31 cellular contexts compared by ENCODE assay signal in genomic region chr6:134943567-134944111, GRCh38. TPM values are rescaled to one million over a fixed set of nuclear protein-coding genes. Genes with fewer than 3 reads are reported as not detected.
DNase-seq lines count a peak whose midpoint lies in the region; ATAC-seq, FAIRE-seq and TF ChIP-seq lines count a peak whose summit lies in the region.
"Had no signal": no experiment of that assay in that cellular context is flagged by ENCODE, and none has a peak within 500 bp of the region (broad histone marks: within the 10 kb centered on the region; RNA-seq: fewer than 3 reads in every experiment).

No MANE protein-coding gene starts in this region.

- H4K8ac ChIP-seq in IMR-90 (ENCODE audit: low read depth in 2 of 2, low read length in 2 of 2): no peak overlapping the region
- H4K8ac ChIP-seq in trophoblast cell (ENCODE audit: low read depth, low read length): no peak overlapping the region

- H2BK12ac ChIP-seq in trophoblast cell (ENCODE audit: low read length): no peak overlapping the region

- peaks cover 7% of the 10 kb centered on the region for H3K36me3 Mint-ChIP-seq in activated T-helper 1 cell treated with anti-CD3 and anti-CD28 coated beads, Interleukin-12 subunit alpha, Interleukin-12 subunit beta, Interleukin-2, Interleukin-4 antibody, amounts not matched to agents 30 ng/mL and 10 ng/mL and 1 ng/mL, durations not matched to agents 14 hours and 24 hours and 36 hours (ENCODE audit: low read depth)

- no peak for DNase-seq in IMR-90
- no peak for DNase-seq in activated T-helper 1 cell treated with anti-CD3 and anti-CD28 coated beads, Interleukin-12 subunit alpha, Interleukin-12 subunit beta, Interleukin-2, Interleukin-4 antibody, amounts not matched to agents 30 ng/mL and 10 ng/mL and 1 ng/mL, durations not matched to agents 14 hours and 24 hours and 36 hours (ENCODE audit: low spot score)
- DNase-seq in HepG2 (ENCODE audit: low spot score): no peak
- no peak for DNase-seq in trophoblast cell
- DNase-seq in NCI-H146 treated with DMSO at 0.1 percent for 48 hours (lab: John Stamatoyannopoulos, UW; ENCODE audit: unreplicated experiment): no peak
- DNase-seq in cardiac septum (ENCODE audit: low spot score): no peak
- DNase-seq: C1 segment of cervical spinal cord; CD4-positive, alpha-beta memory T cell; COR-L47; DMS53; GM23248; HFFc6; Kasumi-1; NCI-H1092 treated with DMSO at 0.1 percent for 48 hours; NCI-H1436; NCI-H1930; NCI-H2107; NCI-H446; NCI-H524 treated with DMSO at 0.1 percent for 48 hours; NCI-H774; NK-92 treated with Interleukin-12 subunit alpha and Interleukin-12 subunit beta, amount 100 ng/mL, for 24 hours; PC-9; SJCRH30 had no signal

- no peak overlapping the region for H3K14ac ChIP-seq in IMR-90 (replicated peaks; ENCODE audit: low read depth, low read length)
- no peak overlapping the region for H3K14ac ChIP-seq in trophoblast cell (ENCODE audit: low read length)

- FAIRE-seq in HepG2 (lab: Jason Lieb, UNC): no peak
- FAIRE-seq: A549, GM18507 had no signal

- no peaks in the 10 kb centered on the region for H3K9me3 Mint-ChIP-seq in activated T-helper 1 cell treated with anti-CD3 and anti-CD28 coated beads, Interleukin-12 subunit alpha, Interleukin-12 subunit beta, Interleukin-2, Interleukin-4 antibody, amounts not matched to agents 30 ng/mL and 10 ng/mL and 1 ng/mL, durations not matched to agents 14 hours and 24 hours and 36 hours
- H3K9me3 Mint-ChIP-seq: HFFc6 had no signal

- H2AK5ac ChIP-seq in IMR-90 (ENCODE audit: low read depth, low read length) (no peak overlapping the region), trophoblast cell (ENCODE audit: low read length) (no peak overlapping the region)

- no peak overlapping the region for H2BK15ac ChIP-seq in IMR-90 (ENCODE audit: low read depth, low read length)

- no peak overlapping the region for H3K56ac ChIP-seq in IMR-90 (ENCODE audit: extremely low read depth, insufficient read depth, low read length)

- H3K79me1 ChIP-seq in IMR-90 (ENCODE audit: low read depth in 1 of 2, low read length in 2 of 2): no peaks in the 10 kb centered on the region
- H3K79me1 ChIP-seq in trophoblast cell (ENCODE audit: low read length): no peaks in the 10 kb centered on the region

- H2BK120ac ChIP-seq in IMR-90 (ENCODE audit: low read depth, low read length) (no peak overlapping the region), trophoblast cell (ENCODE audit: insufficient read depth, low read length, poor library complexity) (no peak overlapping the region)

- H3K23ac ChIP-seq in IMR-90 (ENCODE audit: low read depth, low read length) (no peak overlapping the region), trophoblast cell (ENCODE audit: low read length) (no peak overlapping the region)

- H3K27me3 ChIP-seq in IMR-90 (ENCODE audit: control insufficient read depth, insufficient read depth, low read length): no peaks in the 10 kb centered on the region
- no peaks in the 10 kb centered on the region for H3K27me3 ChIP-seq in HepG2 (ENCODE audit: control insufficient read depth in 1 of 2, insufficient read depth in 2 of 2, low read length in 2 of 2)
- no peaks in the 10 kb centered on the region for H3K27me3 ChIP-seq in trophoblast cell (ENCODE audit: insufficient read depth, low read length)
- H3K27me3 ChIP-seq: SJCRH30 had no signal

- CTCF ChIA-PET in IMR-90 (lab: Yijun Ruan, JAX): no interaction called here
- CTCF ChIA-PET in HepG2 (lab: Yijun Ruan, JAX; ENCODE audit: low intra/inter-chr PET ratio, low total read pairs): no interaction called here

- no peak overlapping the region for H3K4me3 Mint-ChIP-seq in activated T-helper 1 cell treated with anti-CD3 and anti-CD28 coated beads, Interleukin-12 subunit alpha, Interleukin-12 subunit beta, Interleukin-2, Interleukin-4 antibody, amounts not matched to agents 30 ng/mL and 10 ng/mL and 1 ng/mL, durations not matched to agents 14 hours and 24 hours and 36 hours
- H3K4me3 Mint-ChIP-seq: CD4-positive, alpha-beta memory T cell; HFFc6 had no signal

- BruUV-seq in IMR-90 (replicated peaks; lab: Mats Ljungman, UMichigan): no TSS peak
- BruUV-seq in HepG2 (replicated peaks; lab: Mats Ljungman, UMichigan): no TSS peak

- H3K18ac ChIP-seq in IMR-90 (ENCODE audit: low read depth, low read length): no peak overlapping the region; the same call in 1 of the 2 replicates
- H3K18ac ChIP-seq in trophoblast cell (ENCODE audit: low read length): no peak overlapping the region

- no peak overlapping the region for H2BK20ac ChIP-seq in IMR-90 (ENCODE audit: low read depth, low read length)

- no peak overlapping the region for H2BK5ac ChIP-seq in IMR-90 (ENCODE audit: low read depth, low read length, poor library complexity, severe bottlenecking)
- H2BK5ac ChIP-seq in trophoblast cell (ENCODE audit: low read depth, low read length, poor library complexity): no peak overlapping the region

- POLR2A ChIA-PET in IMR-90 (lab: Charles Lee; ENCODE audit: unreplicated experiment) (no interaction called here), HepG2 (lab: Yijun Ruan, JAX) (no interaction called here)

- peak overlapping the region; percentile 17 for H2AFZ ChIP-seq in IMR-90 (replicated peaks; ENCODE audit: low read length, poor library complexity)
- no peak overlapping the region for H2AFZ ChIP-seq in HepG2 (ENCODE audit: low read length)
- H2AFZ ChIP-seq in trophoblast cell (ENCODE audit: insufficient read depth, low read length, poor library complexity): no peak overlapping the region
- H2AFZ ChIP-seq: GM23248, PC-9 had no signal

- TF ChIP-seq POLR2A in IMR-90 (IDR thresholded peaks at IDR 0.05; ENCODE audit: low read depth, low read length): no peak
- TF ChIP-seq POLR2A in HepG2 (IDR thresholded peaks at IDR 0.05; ENCODE audit: insufficient read depth in 1 of 2, low read depth in 2 of 2, low read length in 2 of 2): no peak

- 60% methylated on average over 1 of the region's 9 CpGs; no CpG with 5 or more reads in 1 of the 2 experiments for WGBS in IMR-90 (ENCODE audit: extremely low coverage in 2 of 2, insufficient read length in 1 of 2), 2 experiments
- WGBS in HepG2 (ENCODE audit: low lambda C conversion rate): 82% methylated on average over 9 of the region's 9 CpGs
- WGBS in trophoblast cell (ENCODE audit: extremely low coverage, insufficient coverage, insufficient read length): no CpG with 5 or more reads among the region's 9 CpGs

- H3K9ac ChIP-seq in IMR-90 (ENCODE audit: low read depth, low read length) (no peak overlapping the region), HepG2 (ENCODE audit: insufficient read depth, low read depth, low read length) (no peak overlapping the region), trophoblast cell (ENCODE audit: low read length) (peak overlapping the region; percentile 75)
- H3K9ac ChIP-seq: GM23248 had no signal

- dilution Hi-C loops in IMR-90 (cut with HindIII; ENCODE audit: low sequenced_read_pairs, unreplicated experiment): no loop called here

- H3K27ac Mint-ChIP-seq in activated T-helper 1 cell treated with anti-CD3 and anti-CD28 coated beads, Interleukin-12 subunit alpha, Interleukin-12 subunit beta, Interleukin-2, Interleukin-4 antibody, amounts not matched to agents 30 ng/mL and 10 ng/mL and 1 ng/mL, durations not matched to agents 14 hours and 24 hours and 36 hours: peak overlapping the region; percentile 69
- H3K27ac Mint-ChIP-seq: HFFc6 had no signal

- TF ChIP-seq CTCF in IMR-90 (conservative IDR thresholded peaks at IDR 0.05; ENCODE audit: low read depth, low read length) (no peak), HepG2 (CRISPR knock-in tag; IDR thresholded peaks at IDR 0.05) (no peak)

- H4K91ac ChIP-seq in IMR-90 (ENCODE audit: insufficient read depth, low read depth, low read length) (no peak overlapping the region), trophoblast cell (ENCODE audit: low read depth, low read length) (no peak overlapping the region)

- peaks cover 18% of the 10 kb centered on the region for H3K4me1 Mint-ChIP-seq in activated T-helper 1 cell treated with anti-CD3 and anti-CD28 coated beads, Interleukin-12 subunit alpha, Interleukin-12 subunit beta, Interleukin-2, Interleukin-4 antibody, amounts not matched to agents 30 ng/mL and 10 ng/mL and 1 ng/mL, durations not matched to agents 14 hours and 24 hours and 36 hours (ENCODE audit: low read depth)

- TF ChIP-seq EP300 in HepG2 (IDR thresholded peaks at IDR 0.05; ENCODE audit: low read depth in 2 of 2, low read length in 2 of 2): no peak
- TF ChIP-seq EP300 in HepG2 (CRISPR knock-in tag; IDR thresholded peaks at IDR 0.05; ENCODE audit: borderline replicate concordance): no peak

- H3K4me3 ChIP-seq in IMR-90 (ENCODE audit: insufficient read depth, low read depth, low read length): no peak overlapping the region
- no peak overlapping the region for H3K4me3 ChIP-seq in HepG2 (replicated peaks in 1 of 3; ENCODE audit: insufficient read depth in 1 of 3, low read depth in 2 of 3, low read length in 3 of 3)
- no peak overlapping the region for H3K4me3 ChIP-seq in trophoblast cell (ENCODE audit: low read depth, low read length)
- H3K4me3 ChIP-seq: A549, GM23248, HAP-1, PC-9, SJCRH30 had no signal

- H3K9me3 ChIP-seq in IMR-90 (ENCODE audit: control insufficient read depth, insufficient read depth, low read length) (no peaks in the 10 kb centered on the region), HepG2 (ENCODE audit: low read length) (no peaks in the 10 kb centered on the region), trophoblast cell (ENCODE audit: insufficient read depth, low read depth, low read length) (peaks cover 2% of the 10 kb centered on the region)
- H3K9me3 ChIP-seq: HAP-1, SJCRH30 had no signal

- H3K4me1 ChIP-seq in IMR-90 (ENCODE audit: control insufficient read depth, insufficient read depth, low read length) (peaks cover 2% of the 10 kb centered on the region; the same call in 1 of the 2 replicates), HepG2 (ENCODE audit: insufficient read depth, low read length) (peaks cover 3% of the 10 kb centered on the region), trophoblast cell (ENCODE audit: control insufficient read depth in 1 of 2, insufficient read depth in 2 of 2, low read length in 2 of 2) (no peaks in the 10 kb centered on the region)
- H3K4me1 ChIP-seq: A549, HAP-1, SJCRH30 had no signal

- in situ Hi-C loops in IMR-90 (cut with MboI; ENCODE audit: low sequenced_read_pairs): loop anchor here (5.0 kb wide), 1 partner anchor 786 kb away; no protein-coding TSS in a partner anchor
- in situ Hi-C loops in HepG2 (cut with HindIII; ENCODE audit: extremely low pct_ligation_motif_present, low pct_unique_long_range_greater_than_20kb): no loop called here

- H3K4ac ChIP-seq in IMR-90 (ENCODE audit: low read depth, low read length) (no peak overlapping the region), trophoblast cell (ENCODE audit: low read depth, low read length) (no peak overlapping the region)

- H4K20me1 ChIP-seq in IMR-90 (ENCODE audit: insufficient read depth, low read length): no peaks in the 10 kb centered on the region
- no peaks in the 10 kb centered on the region for H4K20me1 ChIP-seq in HepG2 (ENCODE audit: insufficient read depth, low read length)

- H3K27ac ChIP-seq in IMR-90 (ENCODE audit: insufficient read depth, low read length): no peak overlapping the region
- no peak overlapping the region for H3K27ac ChIP-seq in HepG2 (ENCODE audit: extremely low read length, insufficient read depth, low read length)
- no peak overlapping the region for H3K27ac ChIP-seq in trophoblast cell (ENCODE audit: low read depth, low read length)
- H3K27ac ChIP-seq: A549, GM23248, PC-9, SJCRH30 had no signal

- H3K4me2 ChIP-seq in IMR-90 (ENCODE audit: low read depth, low read length) (no peak overlapping the region), HepG2 (ENCODE audit: low read depth, low read length) (no peak overlapping the region), trophoblast cell (ENCODE audit: low read length) (no peak overlapping the region)
- H3K4me2 ChIP-seq: A549, PC-9 had no signal

- no peaks in the 10 kb centered on the region for H3K79me2 ChIP-seq in HepG2 (ENCODE audit: insufficient read depth, low read length)
- no peaks in the 10 kb centered on the region for H3K79me2 ChIP-seq in trophoblast cell (ENCODE audit: control insufficient read depth, insufficient read depth, low read length, poor library complexity)

- no peak overlapping the region; the same call in 1 of the 2 replicates for H4K5ac ChIP-seq in IMR-90 (ENCODE audit: low read depth, low read length)

- H2AK9ac ChIP-seq in IMR-90 (replicated peaks; ENCODE audit: low read depth, low read length, poor library complexity): no peak overlapping the region

- intact Hi-C loops in IMR-90 (cut with micrococcal nuclease): no loop called here
- intact Hi-C loops in activated T-helper 1 cell treated with anti-CD3 and anti-CD28 coated beads, Interleukin-12 subunit alpha, Interleukin-12 subunit beta, Interleukin-2, Interleukin-4 antibody, amounts not matched to agents 30 ng/mL and 10 ng/mL and 1 ng/mL, durations not matched to agents 14 hours and 24 hours and 36 hours (cut with micrococcal nuclease): loop anchor here (5.0 kb wide), 1 partner anchor 831 kb away; no protein-coding TSS in a partner anchor
- intact Hi-C loops in HepG2 (cut with micrococcal nuclease; ENCODE audit: unreplicated experiment): loop anchor here (5.0 kb wide), 1 partner anchor 1021 kb away; no protein-coding TSS in a partner anchor
- intact Hi-C loops in cardiac septum (cut with DNase I): loop anchor here (5.0 kb wide), 1 partner anchor 786 kb away; no protein-coding TSS in a partner anchor

- H3K36me3 ChIP-seq in IMR-90 (ENCODE audit: control insufficient read depth, insufficient read depth, low read length): no peaks in the 10 kb centered on the region
- no peaks in the 10 kb centered on the region for H3K36me3 ChIP-seq in HepG2 (replicated peaks in 1 of 2; ENCODE audit: control insufficient read depth in 1 of 2, insufficient read depth in 2 of 2, low read length in 2 of 2)
- H3K36me3 ChIP-seq in trophoblast cell (ENCODE audit: control insufficient read depth in 1 of 2, insufficient read depth in 2 of 2, low read length in 2 of 2): no peaks in the 10 kb centered on the region
- H3K36me3 ChIP-seq: HAP-1, SJCRH30 had no signal

- no peaks in the 10 kb centered on the region for H3K27me3 Mint-ChIP-seq in activated T-helper 1 cell treated with anti-CD3 and anti-CD28 coated beads, Interleukin-12 subunit alpha, Interleukin-12 subunit beta, Interleukin-2, Interleukin-4 antibody, amounts not matched to agents 30 ng/mL and 10 ng/mL and 1 ng/mL, durations not matched to agents 14 hours and 24 hours and 36 hours (ENCODE audit: insufficient read depth)
- H3K27me3 Mint-ChIP-seq: CD4-positive, alpha-beta memory T cell had no signal

- no peak overlapping the region for H4K12ac ChIP-seq in trophoblast cell (ENCODE audit: low read depth, low read length)

- TF ChIP-seq RAD21 in IMR-90 (IDR thresholded peaks at IDR 0.05; ENCODE audit: low read length) (no peak), HepG2 (CRISPR knock-in tag; IDR thresholded peaks at IDR 0.05) (no peak)

- ATAC-seq in IMR-90 (ENCODE audit: low read depth) (no peak; the same call in 1 of the 2 replicates), HepG2 (peak; percentile 31; the same call in 1 of the 3 replicates), HG02981 (IDR thresholded peaks at IDR 0.05; ENCODE audit: unreplicated experiment) (no peak)
- ATAC-seq: A549, SK-N-SH treated with all-trans-retinoic acid at 6 μM for 48 hours had no signal

- H3K9me1 ChIP-seq in IMR-90 (ENCODE audit: insufficient read depth, low read length): no peaks in the 10 kb centered on the region

RNA-seq across cellular contexts. Expression of gene ALDH8A1, which starts 6.3 kb away (rescaled TPM):
- total RNA-seq in IMR-90 (2012; rRNA removed) (under 0.01 TPM in 2 replicates), HepG2 (2016; rRNA removed; fragmentation: Illumina TruSeq; extraction: Trizol) (3.4 and 3.6 TPM in 2 replicates), cardiac septum (0.57 TPM)
- polyA plus RNA-seq in IMR-90 (2012; rRNA removed) (0.15 and 0.19 TPM in 2 replicates), HepG2 (2011; rRNA removed) (0.68 and 1.1 TPM in 2 replicates)
- polyA plus RNA-seq in IMR-90 (2012; cell fraction: cytosol; rRNA removed): 0.02 and 0.04 TPM in 2 replicates
- polyA plus RNA-seq in IMR-90 (2012; cell fraction: nucleus; rRNA removed; ENCODE audit: low replicate concordance): 0.74 and 2.3 TPM in 2 replicates
- 0.93 and 1.6 TPM in 2 replicates for total RNA-seq in activated T-helper 1 cell treated with anti-CD3 and anti-CD28 coated beads, Interleukin-12 subunit alpha, Interleukin-12 subunit beta, Interleukin-2, Interleukin-4 antibody, amounts not matched to agents 30 ng/mL and 10 ng/mL and 1 ng/mL, durations not matched to agents 14 hours and 24 hours and 36 hours
- total RNA-seq in HepG2 (2016; cell fraction: cytosol; rRNA removed; fragmentation: Illumina TruSeq; extraction: Trizol; ENCODE audit: low read depth): 0.20 and 0.26 TPM in 2 replicates
- 2.7 and 3.0 TPM in 2 replicates for total RNA-seq in HepG2 (2016; cell fraction: insoluble cytoplasmic fraction; rRNA removed; fragmentation: Illumina TruSeq; extraction: Trizol)
- total RNA-seq in HepG2 (2016; cell fraction: membrane; rRNA removed; fragmentation: Illumina TruSeq; extraction: Trizol): 0.71 and 1.0 TPM in 2 replicates
- 1.1 and 1.6 TPM in 2 replicates for total RNA-seq in HepG2 (2016; cell fraction: nucleus; rRNA removed; fragmentation: Illumina TruSeq; extraction: Trizol)
- polyA plus RNA-seq in HepG2 (2011; cell fraction: cytosol; rRNA removed): 0.32 and 0.96 TPM in 2 replicates
- polyA plus RNA-seq in HepG2 (2011; cell fraction: nucleus; rRNA removed): 1.5 and 2.1 TPM in 2 replicates
- polyA plus RNA-seq in HepG2 (2012): 0.41 and 0.99 TPM in 2 replicates
- 0.14 and 0.19 TPM in 2 replicates for polyA plus RNA-seq in HepG2 (2016; cell fraction: cytosol; fragmentation: Illumina TruSeq; extraction: Trizol; ENCODE audit: low read depth)
- 3.2 and 3.4 TPM in 2 replicates for polyA plus RNA-seq in HepG2 (2016; cell fraction: insoluble cytoplasmic fraction; fragmentation: Illumina TruSeq; extraction: Trizol; ENCODE audit: low read depth)
- polyA plus RNA-seq in HepG2 (2016; cell fraction: membrane; fragmentation: Illumina TruSeq; extraction: Trizol; ENCODE audit: low read depth): 0.30 and 0.39 TPM in 2 replicates
- polyA plus RNA-seq in HepG2 (2016; cell fraction: nucleus; fragmentation: Illumina TruSeq; extraction: Trizol; ENCODE audit: insufficient read depth, low read depth): 1.4 and 1.6 TPM in 2 replicates
- 0.40 and 0.68 TPM in 2 replicates for polyA minus RNA-seq in HepG2 (2011; rRNA and poly(A)+ RNA removed; ENCODE audit: low replicate concordance)
- 0.40 TPM in 1 of 2 replicates, not detected in the other for polyA minus RNA-seq in HepG2 (2011; cell fraction: cytosol; rRNA and poly(A)+ RNA removed)
- 3.6 and 3.7 TPM in 2 replicates for polyA minus RNA-seq in HepG2 (2011; cell fraction: nucleus; rRNA and poly(A)+ RNA removed)
- 0.72 and 0.90 TPM in 2 replicates for polyA plus RNA-seq in trophoblast cell (2013)
- total RNA-seq: Daoy, GM23248, HFFc6, M059J, Right ventricle myocardium inferior had no signal
- polyA plus RNA-seq: CD4-positive, alpha-beta memory T cell; GM23248 had no signal
